In the genomic region with DNA sequence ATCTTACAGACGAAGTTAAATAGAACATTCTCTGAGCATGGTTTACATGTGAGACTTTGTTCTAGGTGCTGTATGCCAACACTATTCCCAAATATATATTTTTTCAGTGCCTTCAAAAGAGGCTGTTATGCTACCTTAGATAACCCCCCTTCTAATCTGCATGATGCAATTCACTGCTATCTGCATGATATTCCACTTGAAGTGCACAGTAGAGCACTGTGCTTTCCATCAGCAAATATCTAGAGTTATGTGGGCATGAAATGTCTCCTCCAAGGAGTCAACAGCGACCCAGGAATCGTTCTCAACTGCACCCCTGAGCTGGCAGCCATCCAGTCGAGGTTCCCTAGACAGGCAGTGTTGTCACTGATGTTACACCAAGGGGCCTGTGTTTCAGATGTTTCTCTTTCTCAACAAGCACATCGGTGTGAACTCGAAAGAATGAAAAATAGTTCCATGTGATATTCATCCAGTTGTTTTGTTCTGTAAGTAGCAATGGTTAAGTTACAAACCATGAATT, we compare ENCODE assay signal across 21 cellular contexts.
A peak's percentile ranks its signal among the peaks of the same experiment; 100 is the strongest.
DNase-seq lines count a peak whose midpoint lies in the region; ATAC-seq and TF ChIP-seq lines count a peak whose summit lies in the region.
"Had no signal": no experiment of that assay in that cellular context is flagged by ENCODE, and none has a peak within 500 bp of the region (broad histone marks: within the 10 kb centered on the region; RNA-seq: fewer than 3 reads in every experiment).

No MANE protein-coding gene starts in this region.

- no peak overlapping the region for H3K4me3 Mint-ChIP-seq in osteocyte (ENCODE audit: unreplicated experiment)
- H3K4me3 Mint-ChIP-seq: CD4-positive, alpha-beta memory T cell had no signal

- peaks cover 0 to 11% (median 0%) of the 10 kb centered on the region in 9 donors for H3K36me3 ChIP-seq in heart right ventricle
- H3K36me3 ChIP-seq: BLaER1 treated with 17β-estradiol and CSF1 and Interleukin-3, amounts not matched to agents 10 nM and 100 nM; SJSA1 had no signal

- peaks cover 0 to 11% (median 0%) of the 10 kb centered on the region in 11 donors for H3K9me3 ChIP-seq in heart right ventricle
- H3K9me3 ChIP-seq: SJSA1 had no signal

- H3K27ac Mint-ChIP-seq in osteocyte (ENCODE audit: unreplicated experiment) = peak overlapping the region; percentile 44
- no peak overlapping the region for H3K27ac Mint-ChIP-seq in activated naive CD4-positive, alpha-beta T cell treated with anti-CD3 and anti-CD28 coated beads, Interleukin-2, amount 50 U/mL, for 72 hours
- H3K27ac Mint-ChIP-seq: CD4-positive, alpha-beta memory T cell had no signal

- intact Hi-C loops in heart right ventricle (cut with DNase I) = loop anchor here in 1 of 10 donors (2.0 kb wide), 1 partner anchor 99 kb away; no protein-coding TSS in a partner anchor

- 39 to 46% methylated on average over 6 of the region's 6 CpGs for WGBS in heart right ventricle, 2 donors

- no peak for TF ChIP-seq CTCF in heart right ventricle (IDR thresholded peaks at IDR 0.05)
- TF ChIP-seq CTCF in osteocyte (IDR thresholded peaks at IDR 0.05) = no peak

- H3K36me3 Mint-ChIP-seq in osteocyte (ENCODE audit: unreplicated experiment) = peaks cover 29% of the 10 kb centered on the region
- peaks cover 0 to 7% of the 10 kb centered on the region in 2 donors for H3K36me3 Mint-ChIP-seq in activated naive CD4-positive, alpha-beta T cell treated with anti-CD3 and anti-CD28 coated beads, Interleukin-2, amount 50 U/mL, for 72 hours
- H3K36me3 Mint-ChIP-seq: CD4-positive, alpha-beta memory T cell had no signal

- peaks cover 0 to 66% (median 38%) of the 10 kb centered on the region in 9 donors for H3K4me1 ChIP-seq in heart right ventricle

- H3K27me3 Mint-ChIP-seq in osteocyte (ENCODE audit: unreplicated experiment) = no peaks in the 10 kb centered on the region
- H3K27me3 Mint-ChIP-seq: CD4-positive, alpha-beta memory T cell had no signal

- peak overlapping the region in 7 of 10 donors; percentile 0 to 53 (median 37) for H3K27ac ChIP-seq in heart right ventricle
- H3K27ac ChIP-seq: BLaER1 treated with 17β-estradiol and CSF1 and Interleukin-3, amounts not matched to agents 10 nM and 100 nM; SJSA1 had no signal

- no peak overlapping the region for H3K4me3 ChIP-seq in heart right ventricle
- H3K4me3 ChIP-seq: BLaER1 treated with 17β-estradiol and CSF1 and Interleukin-3, amounts not matched to agents 10 nM and 100 nM; MG63; SJSA1 had no signal

- no peaks in the 10 kb centered on the region for H3K27me3 ChIP-seq in heart right ventricle
- H3K27me3 ChIP-seq: BLaER1 treated with 17β-estradiol and CSF1 and Interleukin-3, amounts not matched to agents 10 nM and 100 nM; MG63; SJSA1 had no signal

- DNase-seq in NCI-H345 (lab: John Stamatoyannopoulos, UW) (peak; percentile 4), NCI-H345 treated with DMSO at 0.1 percent for 48 hours (lab: John Stamatoyannopoulos, UW; ENCODE audit: unreplicated experiment) (no peak), DMS53 treated with DMSO at 0.1 percent for 48 hours (lab: John Stamatoyannopoulos, UW; ENCODE audit: unreplicated experiment) (peak; percentile 54), heart right ventricle (peak in 1 of 2 donors; percentile 36), osteocyte (ENCODE audit: extremely low spot score, unreplicated experiment) (no peak), NCI-H1048 (lab: John Stamatoyannopoulos, UW) (no peak)
- DNase-seq in activated naive CD4-positive, alpha-beta T cell treated with anti-CD3 and anti-CD28 coated beads, Interleukin-2, amount 50 U/mL, for 72 hours (ENCODE audit: low spot score in 2 of 2) = no peak
- DNase-seq: AML-193; CD4-positive, alpha-beta memory T cell; COR-L47; DND-41; HCEC 1CT; KG1; MG63; NCI-H2081; NCI-H2171 treated with DMSO at 0.1 percent for 48 hours; NCI-H748 treated with DMSO at 0.1 percent for 48 hours; NK-92 treated with Interleukin-12 subunit alpha and Interleukin-12 subunit beta, amount 100 ng/mL, for 24 hours; PC-3 had no signal

- peaks cover 18% of the 10 kb centered on the region for H3K9me3 Mint-ChIP-seq in osteocyte (ENCODE audit: unreplicated experiment)
- peaks cover 29 to 40% of the 10 kb centered on the region in 2 donors for H3K9me3 Mint-ChIP-seq in activated naive CD4-positive, alpha-beta T cell treated with anti-CD3 and anti-CD28 coated beads, Interleukin-2, amount 50 U/mL, for 72 hours

- peaks cover 47% of the 10 kb centered on the region for H3K4me1 Mint-ChIP-seq in osteocyte (ENCODE audit: unreplicated experiment)
- H3K4me1 Mint-ChIP-seq: CD4-positive, alpha-beta memory T cell had no signal

- peak in 5 of 8 donors; percentile 41 to 83 (median 76) for ATAC-seq in heart right ventricle
- ATAC-seq in activated naive CD4-positive, alpha-beta T cell treated with anti-CD3 and anti-CD28 coated beads, Interleukin-2, amount 50 U/mL, for 72 hours = no peak
- ATAC-seq: PC-3 had no signal

Comparison
In these comparisons a context has a peak if more than half of its experiments do, and no peak if none do; other contexts are left out.
1. DNase-seq: peak in NCI-H345 (single experiment) and DMS53 treated with DMSO at 0.1 percent for 48 hours (single experiment); none in NCI-H345 treated with DMSO at 0.1 percent for 48 hours (single experiment), osteocyte (single experiment), activated naive CD4-positive, alpha-beta T cell treated with anti-CD3 and anti-CD28 coated beads, Interleukin-2, amount 50 U/mL, for 72 hours (0 of 2) and NCI-H1048 (single experiment).
2. ATAC-seq: peak in heart right ventricle (5 of 8); none in activated naive CD4-positive, alpha-beta T cell treated with anti-CD3 and anti-CD28 coated beads, Interleukin-2, amount 50 U/mL, for 72 hours (0 of 2).